Comparison of ENCODE assay signal across 8 cellular contexts in genomic region chr2:222903234-222904220, GRCh38. TPM values are rescaled to one million over a fixed set of nuclear protein-coding genes. Genes with fewer than 3 reads are reported as not detected.
A peak's percentile ranks its signal among the peaks of the same experiment; 100 is the strongest.
DNase-seq lines count a peak whose midpoint lies in the region; ATAC-seq, FAIRE-seq and TF ChIP-seq lines count a peak whose summit lies in the region.

No MANE protein-coding gene starts in this region.

- H3K27me3 ChIP-seq in H7 (ENCODE audit: control insufficient read depth, insufficient read depth, low read length) = no peaks in the 10 kb centered on the region
- no peaks in the 10 kb centered on the region for H3K27me3 ChIP-seq in endothelial cell of umbilical vein (ENCODE audit: control insufficient read depth in 2 of 2, insufficient read depth in 2 of 2, low read length in 2 of 2)

- H3K9ac ChIP-seq in endothelial cell of umbilical vein (replicated peaks; ENCODE audit: extremely low read depth, insufficient read depth, low read length) = no peak overlapping the region

- CTCF ChIA-PET in endothelial cell of umbilical vein (lab: Charles Lee) = interaction anchor here (0.6 to 4.5 kb wide), 56 partner anchors 9 to 586 kb away, joined by 3 to 195 read pairs (median 6); partner anchors contain the start of genes ACSL3 and MOGAT1

- ATAC-seq in naive B cell (ENCODE audit: low read depth in 2 of 2) = peak; percentile 68 to 85

- H4K20me1 ChIP-seq in endothelial cell of umbilical vein (replicated peaks; ENCODE audit: control insufficient read depth, extremely low read depth, insufficient read depth, low read length) = peaks cover 5% of the 10 kb centered on the region

- intact Hi-C loops in endothelial cell of umbilical vein (cut with micrococcal nuclease) = loop anchor here (1.0 to 2.0 kb wide), 7 partner anchors 43 to 213 kb away; no protein-coding TSS in a partner anchor

- FAIRE-seq in endothelial cell of umbilical vein (lab: Jason Lieb, UNC) = peak; percentile 59

- H3K9me3 Mint-ChIP-seq in naive B cell = no peaks in the 10 kb centered on the region

- TF ChIP-seq CTCF in LNCAP (IDR thresholded peaks at IDR 0.05) (peak; percentile 69), endothelial cell of umbilical vein (IDR thresholded peaks at IDR 0.05; ENCODE audit: extremely low read depth in 1 of 2, insufficient read depth in 1 of 2, low read depth in 1 of 2, low read length in 2 of 2) (peak; percentile 42 to 44)

- no peak overlapping the region for H3K4me3 Mint-ChIP-seq in naive B cell

- H3K27ac ChIP-seq in endothelial cell of umbilical vein (ENCODE audit: insufficient read depth, low read depth, low read length) = no peak overlapping the region

- no peak for TF ChIP-seq POLR2A in endothelial cell of umbilical vein (IDR thresholded peaks at IDR 0.05; ENCODE audit: low read depth, low read length)

- H3K36me3 ChIP-seq in H7 (replicated peaks; ENCODE audit: control insufficient read depth, insufficient read depth, low read length) (no peaks in the 10 kb centered on the region), endothelial cell of umbilical vein (ENCODE audit: control insufficient read depth in 2 of 2, extremely low read depth in 1 of 2, insufficient read depth in 2 of 2, low read length in 2 of 2) (no peaks in the 10 kb centered on the region)

- H3K4me3 ChIP-seq in H7 (ENCODE audit: insufficient read depth, low read depth, low read length) (no peak overlapping the region), endothelial cell of umbilical vein (replicated peaks in 1 of 3; ENCODE audit: insufficient read depth in 1 of 3, low read depth in 1 of 3, low read length in 3 of 3) (no peak overlapping the region)

- H3K27me3 Mint-ChIP-seq in naive B cell = no peaks in the 10 kb centered on the region

- H3K9me1 ChIP-seq in endothelial cell of umbilical vein (replicated peaks; ENCODE audit: control insufficient read depth, extremely low read depth, insufficient read depth, low read length) = peaks cover 3% of the 10 kb centered on the region

- BruUV-seq in endothelial cell of umbilical vein (replicated peaks; lab: Mats Ljungman, UMichigan) = no TSS peak

- peaks cover 22 to 26% (median 24%) of the 10 kb centered on the region in 3 donors for H3K4me1 Mint-ChIP-seq in naive B cell

- H3K79me2 ChIP-seq in endothelial cell of umbilical vein (ENCODE audit: control insufficient read depth, insufficient read depth, low read length) = peaks cover 78% of the 10 kb centered on the region

- dilution Hi-C loops in endothelial cell of umbilical vein (cut with MboI; ENCODE audit: extremely low pct_ligation_motif_present, low sequenced_read_pairs) = no loop called here

- H3K4me1 ChIP-seq in endothelial cell of umbilical vein (ENCODE audit: control insufficient read depth, extremely low read depth, insufficient read depth, low read length) = peaks cover 6% of the 10 kb centered on the region

- no peak overlapping the region for H2AFZ ChIP-seq in endothelial cell of umbilical vein (ENCODE audit: low read depth, low read length)

- DNase-seq in stimulated activated naive CD4-positive, alpha-beta T cell (lab: John Stamatoyannopoulos, UW) = peak in 4 of 6 experiments; percentile 2 to 49 (median 28)
- DNase-seq in stimulated activated naive CD4-positive, alpha-beta T cell treated with Interleukin-2 at 50 U/mL for 16 hours (lab: John Stamatoyannopoulos, UW) = no peak
- DNase-seq in H7 (peak; percentile 16), T follicular helper cell (ENCODE audit: low read depth) (peak; percentile 3), endothelial cell of umbilical vein (ENCODE audit: low read depth, low spot score) (peak; percentile 71), naive B cell (peak; percentile 43), DMS79 (lab: John Stamatoyannopoulos, UW) (no peak)

- no peaks in the 10 kb centered on the region for H3K9me3 ChIP-seq in endothelial cell of umbilical vein (replicated peaks; ENCODE audit: control insufficient read depth, insufficient read depth, low read length)

- H3K36me3 Mint-ChIP-seq in naive B cell = peaks cover 7 to 8% of the 10 kb centered on the region in 2 donors

- no peak overlapping the region for H3K4me2 ChIP-seq in endothelial cell of umbilical vein (ENCODE audit: insufficient read depth, low read length)

- H3K27ac Mint-ChIP-seq in naive B cell = peak overlapping the region in 1 of 6 donors; percentile 42

- POLR2A ChIA-PET in endothelial cell of umbilical vein (lab: Charles Lee) = no interaction called here

TF ChIP-seq in endothelial cell of umbilical vein, 7 proteins besides CTCF, POLR2A, EP300 and RAD21:
- TF ChIP-seq EZH2 (IDR thresholded peaks at IDR 0.05; ENCODE audit: borderline replicate concordance, low read depth, low read length, severe bottlenecking) (no peak), GATA2 (IDR thresholded peaks at IDR 0.05; ENCODE audit: insufficient read depth, insufficient read length, low read depth, low read length) (no peak), POLR2AphosphoS5 (IDR thresholded peaks at IDR 0.05; ENCODE audit: insufficient read depth, low read depth, low read length) (no peak), MAX (IDR thresholded peaks at IDR 0.05; ENCODE audit: insufficient read depth, insufficient read length) (no peak), MYC (IDR thresholded peaks at IDR 0.05; ENCODE audit: low read depth, low read length) (no peak)

RNA-seq across cellular contexts. Expression of gene ACSL3, which starts 42.7 kb away (rescaled TPM):
- total RNA-seq in H7 (2014; rRNA removed; shearing (Covaris generic)) = 83.5 and 108 TPM in 2 replicates
- total RNA-seq in endothelial cell of umbilical vein = 139 and 142 TPM in 2 replicates
- 41.5 and 58.7 TPM in 2 replicates for polyA plus RNA-seq in endothelial cell of umbilical vein
- polyA plus RNA-seq in endothelial cell of umbilical vein (2011; cell fraction: cytosol; rRNA removed) = 41.7 and 45.9 TPM in 2 replicates
- polyA plus RNA-seq in endothelial cell of umbilical vein (2011; cell fraction: nucleus; rRNA removed) = 45.1 and 51.4 TPM in 2 replicates
- polyA plus RNA-seq in endothelial cell of umbilical vein (2012) = 86.6 and 98.4 TPM in 2 replicates
- 167 and 172 TPM in 2 replicates for polyA minus RNA-seq in endothelial cell of umbilical vein
- 43.2 TPM for polyA minus RNA-seq in endothelial cell of umbilical vein (2011; cell fraction: cytosol; rRNA and poly(A)+ RNA removed)
- 79.5 and 85.9 TPM in 2 replicates for polyA minus RNA-seq in endothelial cell of umbilical vein (2011; cell fraction: nucleus; rRNA and poly(A)+ RNA removed)
- polyA plus RNA-seq in naive B cell (ENCODE audit: low read depth in 6 of 6) = 10 to 100 TPM; 20.1 to 36.4 (median 29.2) TPM

Comparison
In these comparisons a context has a peak if more than half of its experiments do, and no peak if none do; other contexts are left out.
1. DNase-seq: peak in stimulated activated naive CD4-positive, alpha-beta T cell (4 of 6), H7 (single experiment), T follicular helper cell (single experiment), endothelial cell of umbilical vein (single experiment) and naive B cell (single experiment); none in stimulated activated naive CD4-positive, alpha-beta T cell treated with Interleukin-2 at 50 U/mL for 16 hours (single experiment) and DMS79 (single experiment).